In the genomic region with DNA sequence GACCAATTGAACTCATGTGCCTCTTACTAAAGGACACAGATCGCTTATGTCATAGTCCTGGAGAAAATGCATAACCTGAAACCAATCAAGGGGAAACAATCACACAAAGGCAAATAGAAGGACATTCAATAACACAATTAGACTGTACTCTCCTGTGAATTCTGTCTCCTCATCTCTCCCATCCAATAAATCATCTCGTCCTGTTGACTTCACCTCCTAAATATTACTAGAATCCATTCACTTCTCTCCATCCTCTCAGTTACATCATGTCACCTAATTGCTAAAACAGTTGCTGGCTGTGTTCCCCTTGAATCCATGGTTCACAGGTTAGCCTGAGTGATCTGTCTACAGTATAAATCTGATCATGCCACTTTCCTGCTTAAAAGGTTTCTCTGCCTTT, we compare ENCODE assay signal across 26 cellular contexts.
A peak's percentile ranks its signal among the peaks of the same experiment; 100 is the strongest.
DNase-seq lines count a peak whose midpoint lies in the region; ATAC-seq, FAIRE-seq and TF ChIP-seq lines count a peak whose summit lies in the region.
"Had no signal": no experiment of that assay in that cellular context is flagged by ENCODE, and none has a peak within 500 bp of the region (broad histone marks: within the 10 kb centered on the region; RNA-seq: fewer than 3 reads in every experiment).

No MANE protein-coding gene starts in this region.

- H3K18ac ChIP-seq in H1 (ENCODE audit: extremely low read depth, low read length), result no peak overlapping the region

- no peak overlapping the region for H4K91ac ChIP-seq in H1 (replicated peaks; ENCODE audit: insufficient read length, low read length)

- H2AK5ac ChIP-seq in H1 (ENCODE audit: low read depth, low read length), result no peak overlapping the region

- CTCF ChIA-PET in mammary epithelial cell (lab: Charles Lee; ENCODE audit: low non-redundant PET) (no interaction called here), H1 (lab: Charles Lee; ENCODE audit: partially characterized antibody) (interaction anchor here (1.0 kb wide), 1 partner anchor 68 kb away, joined by 3 read pairs; no protein-coding TSS in a partner anchor), HepG2 (lab: Yijun Ruan, JAX; ENCODE audit: low intra/inter-chr PET ratio, low total read pairs) (no interaction called here)

- DNase-seq in mammary epithelial cell (no peak), breast epithelium (ENCODE audit: low spot score in 2 of 2) (no peak), NCI-H146 (lab: John Stamatoyannopoulos, UW) (peak; percentile 5), H1 (ENCODE audit: low read depth in 1 of 2, low spot score in 2 of 2) (no peak), smooth muscle cell (lab: John Stamatoyannopoulos, UW; ENCODE audit: unreplicated experiment) (no peak), HepG2 (ENCODE audit: low spot score) (no peak), NCI-H2196 treated with DMSO at 0.1 percent for 48 hours (lab: John Stamatoyannopoulos, UW; ENCODE audit: unreplicated experiment) (no peak), GM19239 (ENCODE audit: insufficient read length, low spot score) (no peak)
- DNase-seq: ACHN; activated CD4-positive, alpha-beta memory T cell treated with anti-CD3 and anti-CD28 coated beads, Interleukin-2, amount 10 ng/mL, durations not matched to agents 7 days and 5 days; activated CD8-positive, alpha-beta memory T cell treated with anti-CD3 and anti-CD28 coated beads, Interleukin-2, amount 50 U/mL, for 48 hours; activated naive CD4-positive, alpha-beta T cell treated with anti-CD3 and anti-CD28 coated beads, Interleukin-2, amount 10 ng/mL, durations not matched to agents 7 days and 5 days; adrenal gland; CD8-positive, alpha-beta memory T cell; cerebellar nuclear complex; dorsolateral prefrontal cortex; foreskin melanocyte; GDM1; left cardiac atrium; NCI-H2029 treated with DMSO at 0.1 percent for 48 hours; NCI-H524 treated with DMSO at 0.1 percent for 48 hours; SIG-M5; SW 1271; transverse colon had no signal

- TF ChIP-seq POLR2A in breast epithelium (IDR thresholded peaks at IDR 0.05) (no peak), H1 (IDR thresholded peaks at IDR 0.05; ENCODE audit: control extremely low read depth in 1 of 2, low read depth in 2 of 2, low read length in 2 of 2) (no peak), HepG2 (IDR thresholded peaks at IDR 0.05; ENCODE audit: insufficient read depth in 1 of 2, low read depth in 2 of 2, low read length in 2 of 2) (no peak)

- no peaks in the 10 kb centered on the region for H3K27me3 ChIP-seq in mammary epithelial cell (ENCODE audit: insufficient read depth, low read length)
- H3K27me3 ChIP-seq in breast epithelium, result no peaks in the 10 kb centered on the region
- H3K27me3 ChIP-seq in H1 (replicated peaks in 1 of 4; ENCODE audit: control insufficient read depth in 3 of 4, extremely low read depth in 1 of 4, insufficient read depth in 3 of 4, low read length in 3 of 4), result peaks cover 0 to 1% (median 0%) of the 10 kb centered on the region in 4 experiments; a peak in 1 of 7 replicates
- no peaks in the 10 kb centered on the region for H3K27me3 ChIP-seq in smooth muscle cell (ENCODE audit: low read depth)
- H3K27me3 ChIP-seq in HepG2 (ENCODE audit: control insufficient read depth in 1 of 2, insufficient read depth in 2 of 2, low read length in 2 of 2), result no peaks in the 10 kb centered on the region
- H3K27me3 ChIP-seq: adrenal gland, dorsolateral prefrontal cortex, transverse colon had no signal

- no peak overlapping the region for H3K4ac ChIP-seq in H1 (replicated peaks; ENCODE audit: insufficient read length, low read depth, low read length)

- H2BK120ac ChIP-seq in H1 (replicated peaks; ENCODE audit: low read depth, low read length), result no peak overlapping the region

- no peak overlapping the region for H2BK5ac ChIP-seq in H1 (ENCODE audit: low read depth, low read length)

- H3K27ac ChIP-seq in mammary epithelial cell (ENCODE audit: insufficient read depth, low read depth, low read length), result no peak overlapping the region
- H3K27ac ChIP-seq in breast epithelium, result no peak overlapping the region
- H3K27ac ChIP-seq in H1 (ENCODE audit: low read depth, low read length), result no peak overlapping the region
- no peak overlapping the region for H3K27ac ChIP-seq in smooth muscle cell (ENCODE audit: low read depth)
- no peak overlapping the region for H3K27ac ChIP-seq in HepG2 (ENCODE audit: extremely low read length, insufficient read depth, low read length)
- H3K27ac ChIP-seq: adrenal gland, dorsolateral prefrontal cortex, transverse colon had no signal

- intact Hi-C loops in mammary epithelial cell (cut with micrococcal nuclease), result no loop called here
- intact Hi-C loops in breast epithelium (cut with DNase I; ENCODE audit: low total_unique reads), result no loop called here
- intact Hi-C loops in HepG2 (cut with micrococcal nuclease; ENCODE audit: unreplicated experiment), result no loop called here

- no peak overlapping the region for H3K4me2 ChIP-seq in mammary epithelial cell (ENCODE audit: insufficient read depth, low read depth, low read length)
- no peak overlapping the region for H3K4me2 ChIP-seq in H1 (ENCODE audit: insufficient read depth in 1 of 2, low read depth in 2 of 2, low read length in 2 of 2)
- no peak overlapping the region for H3K4me2 ChIP-seq in smooth muscle cell
- H3K4me2 ChIP-seq in HepG2 (ENCODE audit: low read depth, low read length), result no peak overlapping the region

- H3K23me2 ChIP-seq in H1 (ENCODE audit: low read depth, low read length), result no peaks in the 10 kb centered on the region; the same call in 1 of the 2 replicates

- POLR2A ChIA-PET in H1 (lab: Charles Lee; ENCODE audit: partially characterized antibody) (no interaction called here), HepG2 (lab: Yijun Ruan, JAX) (no interaction called here)

- H3K79me2 ChIP-seq in mammary epithelial cell (ENCODE audit: insufficient read depth, low read length), result no peaks in the 10 kb centered on the region
- H3K79me2 ChIP-seq in H1 (ENCODE audit: control insufficient read depth in 1 of 2, insufficient read depth in 2 of 2, low read length in 2 of 2), result no peaks in the 10 kb centered on the region
- no peaks in the 10 kb centered on the region for H3K79me2 ChIP-seq in smooth muscle cell (ENCODE audit: low read depth)
- H3K79me2 ChIP-seq in HepG2 (ENCODE audit: insufficient read depth, low read length), result no peaks in the 10 kb centered on the region

- dilution Hi-C loops in mammary epithelial cell (cut with HindIII; ENCODE audit: low sequenced_read_pairs), result no loop called here

- no peak overlapping the region for H4K8ac ChIP-seq in H1 (ENCODE audit: extremely low read depth, insufficient read depth, low read length)

- H3K9me3 ChIP-seq in mammary epithelial cell (replicated peaks; ENCODE audit: insufficient read depth, low read length), result no peaks in the 10 kb centered on the region
- no peaks in the 10 kb centered on the region for H3K9me3 ChIP-seq in breast epithelium
- no peaks in the 10 kb centered on the region for H3K9me3 ChIP-seq in H1 (ENCODE audit: insufficient read depth in 2 of 2, low read depth in 1 of 2, low read length in 1 of 2)
- no peaks in the 10 kb centered on the region for H3K9me3 ChIP-seq in smooth muscle cell (replicated peaks; ENCODE audit: low read depth)
- H3K9me3 ChIP-seq in HepG2 (ENCODE audit: low read length), result no peaks in the 10 kb centered on the region
- H3K9me3 ChIP-seq: adrenal gland, transverse colon had no signal

- FAIRE-seq in H1 (lab: Jason Lieb, UNC) (no peak), HepG2 (lab: Jason Lieb, UNC) (no peak), GM19239 (lab: Jason Lieb, UNC) (no peak)

- H3K79me1 ChIP-seq in H1 (ENCODE audit: low read depth, low read length), result no peaks in the 10 kb centered on the region

- no peaks in the 10 kb centered on the region for H3F3A ChIP-seq in smooth muscle cell (ENCODE audit: low read depth)

- H4K5ac ChIP-seq in H1 (ENCODE audit: insufficient read length, low read depth, low read length), result no peak overlapping the region

- H2AFZ ChIP-seq in mammary epithelial cell (ENCODE audit: low read depth, low read length) (peak overlapping the region; percentile 50), H1 (ENCODE audit: low read length) (peak overlapping the region; percentile 89; the same call in 1 of the 2 replicates), smooth muscle cell (ENCODE audit: low read depth) (no peak overlapping the region), HepG2 (ENCODE audit: low read length) (no peak overlapping the region)

- ATAC-seq in HepG2, result no peak
- ATAC-seq: HCT116; left cardiac atrium; stimulated activated effector memory CD8-positive, alpha-beta T cell treated with anti-CD3 and anti-CD28 coated beads, Interleukin-12 subunit alpha, Interleukin-12 subunit beta, amount 100 ng/mL, for 72 hours had no signal

- no peak overlapping the region for H2BK12ac ChIP-seq in H1 (ENCODE audit: low read depth, low read length)

- no peak overlapping the region for H3K23ac ChIP-seq in H1 (ENCODE audit: insufficient read length)

- H3K36me3 ChIP-seq in mammary epithelial cell (ENCODE audit: insufficient read depth, low read length) (no peaks in the 10 kb centered on the region), breast epithelium (no peaks in the 10 kb centered on the region), H1 (ENCODE audit: control insufficient read depth in 2 of 4, insufficient read depth in 4 of 4, low read length in 3 of 4) (no peaks in the 10 kb centered on the region), smooth muscle cell (ENCODE audit: low read depth) (no peaks in the 10 kb centered on the region), HepG2 (replicated peaks in 1 of 2; ENCODE audit: control insufficient read depth in 1 of 2, insufficient read depth in 2 of 2, low read length in 2 of 2) (no peaks in the 10 kb centered on the region)
- H3K36me3 ChIP-seq: adrenal gland, transverse colon had no signal

- no peaks in the 10 kb centered on the region for H3K4me1 ChIP-seq in mammary epithelial cell (ENCODE audit: insufficient read depth, low read length)
- no peaks in the 10 kb centered on the region for H3K4me1 ChIP-seq in breast epithelium
- H3K4me1 ChIP-seq in H1 (replicated peaks in 1 of 4; ENCODE audit: control insufficient read depth in 3 of 4, insufficient read depth in 4 of 4, low read length in 3 of 4), result 0 out of 7 replicates have a peak, but pooled peaks cover 0 to 5% (median 0%) of the 10 kb centered on the region in 4 experiments
- H3K4me1 ChIP-seq in smooth muscle cell (ENCODE audit: low read depth), result no peaks in the 10 kb centered on the region
- no peaks in the 10 kb centered on the region for H3K4me1 ChIP-seq in HepG2 (ENCODE audit: insufficient read depth, low read length)
- H3K4me1 ChIP-seq: adrenal gland, transverse colon had no signal

- no peak overlapping the region for H3K9ac ChIP-seq in mammary epithelial cell (ENCODE audit: insufficient read depth, low read length)
- no peak overlapping the region; a peak in 1 of 7 replicates for H3K9ac ChIP-seq in H1 (replicated peaks in 1 of 4; ENCODE audit: extremely low read depth in 1 of 4, low read depth in 3 of 4, low read length in 3 of 4)
- H3K9ac ChIP-seq in smooth muscle cell (ENCODE audit: low read depth), result no peak overlapping the region
- no peak overlapping the region for H3K9ac ChIP-seq in HepG2 (ENCODE audit: insufficient read depth, low read depth, low read length)

- no peak overlapping the region for H3K14ac ChIP-seq in H1 (ENCODE audit: insufficient read length)

- H4K20me1 ChIP-seq in mammary epithelial cell (ENCODE audit: insufficient read depth, low read length), result no peaks in the 10 kb centered on the region
- no peaks in the 10 kb centered on the region for H4K20me1 ChIP-seq in H1 (replicated peaks in 1 of 2; ENCODE audit: control insufficient read depth in 1 of 2, insufficient read depth in 2 of 2, low read length in 2 of 2)
- no peaks in the 10 kb centered on the region for H4K20me1 ChIP-seq in smooth muscle cell (ENCODE audit: low read depth)
- H4K20me1 ChIP-seq in HepG2 (ENCODE audit: insufficient read depth, low read length), result no peaks in the 10 kb centered on the region

- TF ChIP-seq EP300 in H1 (IDR thresholded peaks at IDR 0.05; ENCODE audit: borderline replicate concordance in 1 of 2, low read depth in 2 of 2, low read length in 2 of 2) (no peak), HepG2 (IDR thresholded peaks at IDR 0.05; ENCODE audit: low read depth in 2 of 2, low read length in 2 of 2) (no peak), HepG2 (CRISPR knock-in tag; IDR thresholded peaks at IDR 0.05; ENCODE audit: borderline replicate concordance) (no peak)

- in situ Hi-C loops in mammary epithelial cell (cut with MboI; ENCODE audit: low sequenced_read_pairs in 2 of 2), result no loop called here
- in situ Hi-C loops in HepG2 (cut with HindIII; ENCODE audit: extremely low pct_ligation_motif_present, low pct_unique_long_range_greater_than_20kb), result no loop called here

- 100% methylated on average over 2 of the region's 2 CpGs for WGBS in mammary epithelial cell (ENCODE audit: low coverage, missing lambda C conversion rate)
- WGBS in H1 (ENCODE audit: extremely low coverage in 1 of 2, insufficient coverage in 1 of 2, insufficient read length in 1 of 2, insufficient replicate concordance in 2 of 2, low coverage in 1 of 2, low lambda C conversion rate in 2 of 2, missing lambda C conversion rate in 1 of 2), 2 experiments, result 80% methylated on average over 2 of the region's 2 CpGs; no CpG with 5 or more reads in 1 of the 2 experiments
- 93% methylated on average over 2 of the region's 2 CpGs for WGBS in smooth muscle cell (ENCODE audit: low lambda C conversion rate)
- 2% methylated on average over 2 of the region's 2 CpGs for WGBS in HepG2 (ENCODE audit: low lambda C conversion rate)

- H3K56ac ChIP-seq in H1 (replicated peaks; ENCODE audit: insufficient read length, low read depth, low read length), result no peak overlapping the region

- TF ChIP-seq CTCF in mammary epithelial cell (conservative IDR thresholded peaks at IDR 0.05 in 1 of 2, IDR thresholded peaks at IDR 0.05 in 1 of 2; ENCODE audit: extremely low read depth in 1 of 2, insufficient read depth in 1 of 2, low read depth in 1 of 2, low read length in 2 of 2) (no peak), breast epithelium (IDR thresholded peaks at IDR 0.05) (no peak), H1 (IDR thresholded peaks at IDR 0.05; ENCODE audit: control extremely low read depth in 1 of 3, insufficient read depth in 1 of 3, low read depth in 1 of 3, low read length in 3 of 3) (no peak), smooth muscle cell (IDR thresholded peaks at IDR 0.05; ENCODE audit: borderline replicate concordance, insufficient read depth, poor library complexity, severe bottlenecking) (no peak), HepG2 (CRISPR knock-in tag; IDR thresholded peaks at IDR 0.05) (no peak)

- no peak overlapping the region for H2BK20ac ChIP-seq in H1 (ENCODE audit: low read length)

- no peak overlapping the region for H3K4me3 ChIP-seq in mammary epithelial cell (replicated peaks in 1 of 3; ENCODE audit: insufficient read depth in 1 of 3, low read depth in 2 of 3, low read length in 3 of 3)
- no peak overlapping the region for H3K4me3 ChIP-seq in breast epithelium
- no peak overlapping the region for H3K4me3 ChIP-seq in H1 (ENCODE audit: extremely low read depth in 1 of 4, insufficient read depth in 2 of 4, low read depth in 3 of 4, low read length in 4 of 4)
- H3K4me3 ChIP-seq in smooth muscle cell, result no peak overlapping the region
- H3K4me3 ChIP-seq in HepG2 (replicated peaks in 1 of 3; ENCODE audit: insufficient read depth in 1 of 3, low read depth in 2 of 3, low read length in 3 of 3), result no peak overlapping the region
- H3K4me3 ChIP-seq: adrenal gland, dorsolateral prefrontal cortex, transverse colon had no signal

- BruUV-seq in mammary epithelial cell (replicated peaks; lab: Mats Ljungman, UMichigan) (no TSS peak), HepG2 (replicated peaks; lab: Mats Ljungman, UMichigan) (no TSS peak)

- TF ChIP-seq RAD21 in H1 (IDR thresholded peaks at IDR 0.05 in 1 of 2, conservative IDR thresholded peaks at IDR 0.05 in 1 of 2; ENCODE audit: low read depth in 2 of 2, low read length in 2 of 2) (no peak), HepG2 (CRISPR knock-in tag; IDR thresholded peaks at IDR 0.05) (no peak)

- H2BK15ac ChIP-seq in H1 (ENCODE audit: low read length), result no peak overlapping the region

Comparison
In these comparisons a context has a peak if more than half of its experiments do, and no peak if none do; other contexts are left out.
1. H2AFZ ChIP-seq: peak in mammary epithelial cell (single experiment) and H1 (single experiment); none in smooth muscle cell (single experiment) and HepG2 (single experiment).